In the genomic region with DNA sequence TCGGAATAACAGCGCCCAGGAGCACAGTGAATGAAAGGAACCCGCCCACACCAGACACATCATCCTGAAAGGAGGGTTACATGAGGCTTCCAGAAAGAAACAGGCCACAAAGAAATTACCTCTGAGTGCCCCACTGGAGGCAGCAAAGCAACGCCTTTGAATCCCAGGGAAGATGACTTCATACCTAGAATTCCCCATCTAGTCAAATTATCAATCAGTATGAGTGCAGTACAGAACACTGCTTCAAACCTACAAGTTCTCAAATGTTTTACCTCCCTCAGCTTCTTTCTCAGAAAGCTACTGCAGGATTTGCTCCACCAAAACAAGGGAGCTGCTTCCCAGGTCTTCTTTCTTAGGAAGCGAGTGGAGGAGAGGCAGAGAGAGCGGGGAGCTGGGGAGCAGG, we compare ENCODE assay signal across 8 cellular contexts.
DNase-seq lines count a peak whose midpoint lies in the region; ATAC-seq and TF ChIP-seq lines count a peak whose summit lies in the region.

No MANE protein-coding gene starts in this region.

- H3K27ac Mint-ChIP-seq in GM23338 = no peak overlapping the region; the same call in 1 of the 2 replicates

- no peak overlapping the region for H3K9ac ChIP-seq in colonic mucosa (ENCODE audit: low read depth in 2 of 2, low read length in 2 of 2)

- no peaks in the 10 kb centered on the region for H3K9me3 ChIP-seq in colonic mucosa

- H2AFZ ChIP-seq in GM23338 = no peak overlapping the region

- peaks cover 15% of the 10 kb centered on the region for H3K27me3 Mint-ChIP-seq in GM23338 (ENCODE audit: insufficient read depth, low read depth, poor library complexity)

- DNase-seq in ELR (ENCODE audit: low read depth) (peak; percentile 34), GM23338 (ENCODE audit: low spot score) (peak; percentile 54), SW480 (ENCODE audit: low spot score) (peak; percentile 39), fibroblast of villous mesenchyme (ENCODE audit: low read depth) (no peak), colonic mucosa (no peak), NAMALWA (ENCODE audit: low spot score) (no peak), DMS79 treated with DMSO at 0.1 percent for 48 hours (lab: John Stamatoyannopoulos, UW) (no peak)

- peaks cover 24% of the 10 kb centered on the region for H4K20me1 ChIP-seq in GM23338 (replicated peaks; ENCODE audit: insufficient read depth)

- H3K4me1 ChIP-seq in GM23338 (ENCODE audit: insufficient read depth) (peaks cover 30% of the 10 kb centered on the region), colonic mucosa (no peaks in the 10 kb centered on the region)

- H3K27me3 ChIP-seq in GM23338 (ENCODE audit: insufficient read depth) = no peaks in the 10 kb centered on the region
- no peaks in the 10 kb centered on the region for H3K27me3 ChIP-seq in colonic mucosa

- no peak overlapping the region for H3K4me3 Mint-ChIP-seq in GM23338

- TF ChIP-seq CTCF in GM23338 (conservative IDR thresholded peaks at IDR 0.05; ENCODE audit: low read depth in 2 of 2) (peak; percentile 25 to 48; a peak in 3 of 4 replicates), fibroblast of villous mesenchyme (IDR thresholded peaks at IDR 0.05; ENCODE audit: insufficient read depth, low read depth, low read length) (peak; percentile 8), colonic mucosa (IDR thresholded peaks at IDR 0.05) (no peak)

- peak; percentile 16; the same call in 1 of the 3 replicates for ATAC-seq in GM23338
- ATAC-seq in GM18498 (IDR thresholded peaks at IDR 0.05; ENCODE audit: unreplicated experiment) = no peak

- H3K9me3 Mint-ChIP-seq in GM23338 = peaks cover 4% of the 10 kb centered on the region; the same call in 2 of the 3 replicates

- no peak overlapping the region for H3K4me3 ChIP-seq in GM23338
- H3K4me3 ChIP-seq in fibroblast of villous mesenchyme (ENCODE audit: low read depth, low read length) = no peak overlapping the region
- no peak overlapping the region for H3K4me3 ChIP-seq in colonic mucosa

- intact Hi-C loops in colonic mucosa (cut with DNase I) = no loop called here

- no peak overlapping the region for H3K4me2 ChIP-seq in GM23338

- no peaks in the 10 kb centered on the region; the same call in 1 of the 2 replicates for H3K36me3 ChIP-seq in GM23338 (ENCODE audit: insufficient read depth)
- H3K36me3 ChIP-seq in colonic mucosa = no peaks in the 10 kb centered on the region

- peaks cover 50% of the 10 kb centered on the region for H3K79me2 ChIP-seq in GM23338 (replicated peaks; ENCODE audit: insufficient read depth)

- H3K4me1 Mint-ChIP-seq in GM23338 = peaks cover 56% of the 10 kb centered on the region

- H3F3A ChIP-seq in GM23338 (replicated peaks; ENCODE audit: low read depth) = peaks cover 8% of the 10 kb centered on the region

- H3K27ac ChIP-seq in GM23338 (ENCODE audit: low read depth) (peak overlapping the region; percentile 67), colonic mucosa (no peak overlapping the region)

- peaks cover 16% of the 10 kb centered on the region; the same call in 1 of the 3 replicates for H3K36me3 Mint-ChIP-seq in GM23338 (ENCODE audit: low read depth)

- H3K9me2 ChIP-seq in GM23338 (ENCODE audit: insufficient read depth) = no peaks in the 10 kb centered on the region

TF ChIP-seq in GM23338, 12 proteins besides CTCF, POLR2A, EP300 and RAD21:
- no peak for TF ChIP-seq EZH2 (IDR thresholded peaks at IDR 0.05; ENCODE audit: low read depth, unreplicated experiment)
- TF ChIP-seq, protein P1, sequence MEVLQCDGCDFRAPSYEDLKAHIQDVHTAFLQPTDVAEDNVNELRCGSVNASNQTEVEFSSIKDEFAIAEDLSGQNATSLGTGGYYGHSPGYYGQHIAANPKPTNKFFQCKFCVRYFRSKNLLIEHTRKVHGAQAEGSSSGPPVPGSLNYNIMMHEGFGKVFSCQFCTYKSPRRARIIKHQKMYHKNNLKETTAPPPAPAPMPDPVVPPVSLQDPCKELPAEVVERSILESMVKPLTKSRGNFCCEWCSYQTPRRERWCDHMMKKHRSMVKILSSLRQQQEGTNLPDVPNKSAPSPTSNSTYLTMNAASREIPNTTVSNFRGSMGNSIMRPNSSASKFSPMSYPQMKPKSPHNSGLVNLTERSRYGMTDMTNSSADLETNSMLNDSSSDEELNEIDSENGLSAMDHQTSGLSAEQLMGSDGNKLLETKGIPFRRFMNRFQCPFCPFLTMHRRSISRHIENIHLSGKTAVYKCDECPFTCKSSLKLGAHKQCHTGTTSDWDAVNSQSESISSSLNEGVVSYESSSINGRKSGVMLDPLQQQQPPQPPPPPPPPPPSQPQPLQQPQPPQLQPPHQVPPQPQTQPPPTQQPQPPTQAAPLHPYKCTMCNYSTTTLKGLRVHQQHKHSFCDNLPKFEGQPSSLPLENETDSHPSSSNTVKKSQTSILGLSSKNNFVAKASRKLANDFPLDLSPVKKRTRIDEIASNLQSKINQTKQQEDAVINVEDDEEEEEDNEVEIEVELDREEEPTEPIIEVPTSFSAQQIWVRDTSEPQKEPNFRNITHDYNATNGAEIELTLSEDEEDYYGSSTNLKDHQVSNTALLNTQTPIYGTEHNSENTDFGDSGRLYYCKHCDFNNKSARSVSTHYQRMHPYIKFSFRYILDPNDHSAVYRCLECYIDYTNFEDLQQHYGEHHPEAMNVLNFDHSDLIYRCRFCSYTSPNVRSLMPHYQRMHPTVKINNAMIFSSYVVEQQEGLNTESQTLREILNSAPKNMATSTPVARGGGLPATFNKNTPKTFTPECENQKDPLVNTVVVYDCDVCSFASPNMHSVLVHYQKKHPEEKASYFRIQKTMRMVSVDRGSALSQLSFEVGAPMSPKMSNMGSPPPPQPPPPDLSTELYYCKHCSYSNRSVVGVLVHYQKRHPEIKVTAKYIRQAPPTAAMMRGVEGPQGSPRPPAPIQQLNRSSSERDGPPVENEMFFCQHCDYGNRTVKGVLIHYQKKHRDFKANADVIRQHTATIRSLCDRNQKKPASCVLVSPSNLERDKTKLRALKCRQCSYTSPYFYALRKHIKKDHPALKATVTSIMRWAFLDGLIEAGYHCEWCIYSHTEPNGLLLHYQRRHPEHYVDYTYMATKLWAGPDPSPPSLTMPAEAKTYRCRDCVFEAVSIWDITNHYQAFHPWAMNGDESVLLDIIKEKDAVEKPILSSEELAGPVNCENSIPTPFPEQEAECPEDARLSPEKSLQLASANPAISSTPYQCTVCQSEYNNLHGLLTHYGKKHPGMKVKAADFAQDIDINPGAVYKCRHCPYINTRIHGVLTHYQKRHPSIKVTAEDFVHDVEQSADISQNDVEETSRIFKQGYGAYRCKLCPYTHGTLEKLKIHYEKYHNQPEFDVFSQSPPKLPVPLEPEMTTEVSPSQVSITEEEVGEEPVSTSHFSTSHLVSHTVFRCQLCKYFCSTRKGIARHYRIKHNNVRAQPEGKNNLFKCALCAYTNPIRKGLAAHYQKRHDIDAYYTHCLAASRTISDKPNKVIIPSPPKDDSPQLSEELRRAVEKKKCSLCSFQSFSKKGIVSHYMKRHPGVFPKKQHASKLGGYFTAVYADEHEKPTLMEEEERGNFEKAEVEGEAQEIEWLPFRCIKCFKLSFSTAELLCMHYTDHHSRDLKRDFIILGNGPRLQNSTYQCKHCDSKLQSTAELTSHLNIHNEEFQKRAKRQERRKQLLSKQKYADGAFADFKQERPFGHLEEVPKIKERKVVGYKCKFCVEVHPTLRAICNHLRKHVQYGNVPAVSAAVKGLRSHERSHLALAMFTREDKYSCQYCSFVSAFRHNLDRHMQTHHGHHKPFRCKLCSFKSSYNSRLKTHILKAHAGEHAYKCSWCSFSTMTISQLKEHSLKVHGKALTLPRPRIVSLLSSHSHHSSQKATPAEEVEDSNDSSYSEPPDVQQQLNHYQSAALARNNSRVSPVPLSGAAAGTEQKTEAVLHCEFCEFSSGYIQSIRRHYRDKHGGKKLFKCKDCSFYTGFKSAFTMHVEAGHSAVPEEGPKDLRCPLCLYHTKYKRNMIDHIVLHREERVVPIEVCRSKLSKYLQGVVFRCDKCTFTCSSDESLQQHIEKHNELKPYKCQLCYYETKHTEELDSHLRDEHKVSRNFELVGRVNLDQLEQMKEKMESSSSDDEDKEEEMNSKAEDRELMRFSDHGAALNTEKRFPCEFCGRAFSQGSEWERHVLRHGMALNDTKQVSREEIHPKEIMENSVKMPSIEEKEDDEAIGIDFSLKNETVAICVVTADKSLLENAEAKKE (CRISPR knock-in tag; IDR thresholded peaks at IDR 0.05) = no peak
- TF ChIP-seq NANOG (IDR thresholded peaks at IDR 0.05; ENCODE audit: borderline replicate concordance) = no peak
- TF ChIP-seq STAT1 (IDR thresholded peaks at IDR 0.05; ENCODE audit: unreplicated experiment) = no peak
- TF ChIP-seq EZH2phosphoT487 (IDR thresholded peaks at IDR 0.05; ENCODE audit: unreplicated experiment) = no peak
- TF ChIP-seq JUNB (IDR thresholded peaks at IDR 0.05; ENCODE audit: unreplicated experiment) = no peak
- no peak for TF ChIP-seq POLR2AphosphoS5 (IDR thresholded peaks at IDR 0.05; ENCODE audit: low read depth)
- TF ChIP-seq, protein P2, sequence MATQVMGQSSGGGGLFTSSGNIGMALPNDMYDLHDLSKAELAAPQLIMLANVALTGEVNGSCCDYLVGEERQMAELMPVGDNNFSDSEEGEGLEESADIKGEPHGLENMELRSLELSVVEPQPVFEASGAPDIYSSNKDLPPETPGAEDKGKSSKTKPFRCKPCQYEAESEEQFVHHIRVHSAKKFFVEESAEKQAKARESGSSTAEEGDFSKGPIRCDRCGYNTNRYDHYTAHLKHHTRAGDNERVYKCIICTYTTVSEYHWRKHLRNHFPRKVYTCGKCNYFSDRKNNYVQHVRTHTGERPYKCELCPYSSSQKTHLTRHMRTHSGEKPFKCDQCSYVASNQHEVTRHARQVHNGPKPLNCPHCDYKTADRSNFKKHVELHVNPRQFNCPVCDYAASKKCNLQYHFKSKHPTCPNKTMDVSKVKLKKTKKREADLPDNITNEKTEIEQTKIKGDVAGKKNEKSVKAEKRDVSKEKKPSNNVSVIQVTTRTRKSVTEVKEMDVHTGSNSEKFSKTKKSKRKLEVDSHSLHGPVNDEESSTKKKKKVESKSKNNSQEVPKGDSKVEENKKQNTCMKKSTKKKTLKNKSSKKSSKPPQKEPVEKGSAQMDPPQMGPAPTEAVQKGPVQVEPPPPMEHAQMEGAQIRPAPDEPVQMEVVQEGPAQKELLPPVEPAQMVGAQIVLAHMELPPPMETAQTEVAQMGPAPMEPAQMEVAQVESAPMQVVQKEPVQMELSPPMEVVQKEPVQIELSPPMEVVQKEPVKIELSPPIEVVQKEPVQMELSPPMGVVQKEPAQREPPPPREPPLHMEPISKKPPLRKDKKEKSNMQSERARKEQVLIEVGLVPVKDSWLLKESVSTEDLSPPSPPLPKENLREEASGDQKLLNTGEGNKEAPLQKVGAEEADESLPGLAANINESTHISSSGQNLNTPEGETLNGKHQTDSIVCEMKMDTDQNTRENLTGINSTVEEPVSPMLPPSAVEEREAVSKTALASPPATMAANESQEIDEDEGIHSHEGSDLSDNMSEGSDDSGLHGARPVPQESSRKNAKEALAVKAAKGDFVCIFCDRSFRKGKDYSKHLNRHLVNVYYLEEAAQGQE (IDR thresholded peaks at IDR 0.05; ENCODE audit: unreplicated experiment) = no peak
TF ChIP-seq in GM23338: peak in this region for 0.

Comparison
In these comparisons a context has a peak if more than half of its experiments do, and no peak if none do; other contexts are left out.
1. DNase-seq: peak in ELR (single experiment), GM23338 (single experiment) and SW480 (single experiment); none in fibroblast of villous mesenchyme (single experiment), colonic mucosa (single experiment), NAMALWA (single experiment) and DMS79 treated with DMSO at 0.1 percent for 48 hours (single experiment).